12 cellular contexts compared by ENCODE assay signal in the genomic region with DNA sequence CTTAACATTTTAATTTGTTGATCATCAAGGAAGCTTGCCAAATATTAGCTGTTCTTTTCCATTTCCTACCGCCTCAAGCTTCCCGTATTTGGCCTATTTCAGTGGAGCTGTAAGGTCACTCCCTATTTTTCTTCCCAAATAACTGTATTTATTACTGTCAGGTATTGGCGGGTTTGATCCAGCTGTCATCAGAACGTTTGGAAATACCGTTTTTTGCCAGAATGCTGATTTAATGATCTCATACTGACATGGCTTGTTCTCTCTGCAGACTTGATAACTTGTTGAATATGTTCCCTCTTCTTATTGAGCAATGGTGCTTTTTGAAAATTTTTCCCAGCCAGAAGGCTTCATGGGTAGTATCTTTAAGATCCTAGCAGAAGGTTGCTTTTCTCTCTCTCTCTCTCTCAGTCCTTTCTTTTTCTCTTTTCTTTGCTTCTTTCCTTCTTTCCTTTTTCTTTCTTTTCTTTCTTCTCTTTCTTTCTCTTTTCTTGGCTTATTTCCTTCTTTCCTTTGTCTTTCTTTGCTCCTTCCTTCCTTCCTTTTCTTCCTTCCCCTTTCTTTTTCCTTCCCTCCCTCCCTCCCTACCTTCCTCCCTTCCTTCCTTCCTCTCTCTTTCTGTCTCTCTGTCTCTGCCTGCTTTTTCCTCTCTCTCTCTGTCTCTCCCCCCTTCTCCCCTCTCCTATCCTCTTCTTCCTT. TPM values are rescaled to one million over a fixed set of nuclear protein-coding genes. Genes with fewer than 3 reads are reported as not detected.
A peak's percentile ranks its signal among the peaks of the same experiment; 100 is the strongest.
DNase-seq lines count a peak whose midpoint lies in the region; ATAC-seq and TF ChIP-seq lines count a peak whose summit lies in the region.
"Had no signal": no experiment of that assay in that cellular context is flagged by ENCODE, and none has a peak within 500 bp of the region (broad histone marks: within the 10 kb centered on the region; RNA-seq: fewer than 3 reads in every experiment).

No MANE protein-coding gene starts in this region.

- H3K27me3 Mint-ChIP-seq in HFFc6 (ENCODE audit: insufficient read depth), result no peaks in the 10 kb centered on the region; the same call in 1 of the 2 replicates

- WGBS in body of pancreas, 2 donors, result 18 to 28% methylated on average over 5 of the region's 5 CpGs
- WGBS in thyroid gland, 2 donors, result 54 to 56% methylated on average over 5 of the region's 5 CpGs

- intact Hi-C loops in body of pancreas (cut with DNase I) (no loop called here), thyroid gland (cut with DNase I) (no loop called here)

- H3K4me3 ChIP-seq in body of pancreas (no peak overlapping the region), thyroid gland (replicated peaks in 1 of 3) (no peak overlapping the region)

- H3K36me3 ChIP-seq in body of pancreas (replicated peaks in 1 of 2; ENCODE audit: insufficient read depth in 1 of 2, low read depth in 2 of 2), result no peaks in the 10 kb centered on the region
- no peaks in the 10 kb centered on the region for H3K36me3 ChIP-seq in thyroid gland

- H3K4me3 Mint-ChIP-seq in HFFc6, result no peak overlapping the region

- DNase-seq in HFFc6 (no peak), body of pancreas (no peak), iris pigment epithelial cell (ENCODE audit: low read depth) (peak; percentile 63), thyroid gland (no peak), SW 1271 (lab: John Stamatoyannopoulos, UW) (no peak)
- DNase-seq: activated naive CD4-positive, alpha-beta T cell; EL; NCI-H2107; SHP77; stimulated activated naive CD4-positive, alpha-beta T cell treated with Interleukin-2 at 50 U/mL for 16 hours had no signal

- H3K4me1 ChIP-seq in body of pancreas, result peaks cover 36% of the 10 kb centered on the region
- peaks cover 18 to 42% of the 10 kb centered on the region in 2 donors for H3K4me1 ChIP-seq in thyroid gland

- H3K27ac Mint-ChIP-seq in HFFc6, result peak overlapping the region; percentile 20; the same call in 1 of the 2 replicates

- TF ChIP-seq POLR2A in body of pancreas (IDR thresholded peaks at IDR 0.05) (no peak), thyroid gland (IDR thresholded peaks at IDR 0.05) (no peak)

- H3K27me3 ChIP-seq in body of pancreas (no peaks in the 10 kb centered on the region), thyroid gland (no peaks in the 10 kb centered on the region)

- ATAC-seq in body of pancreas, result peak; percentile 10
- no peak for ATAC-seq in HG03342 (IDR thresholded peaks at IDR 0.05; ENCODE audit: unreplicated experiment)
- no peak for ATAC-seq in GM19467 (IDR thresholded peaks at IDR 0.05; ENCODE audit: unreplicated experiment)

- H3K9me3 ChIP-seq in body of pancreas, result no peaks in the 10 kb centered on the region
- no peaks in the 10 kb centered on the region for H3K9me3 ChIP-seq in thyroid gland

- H3K27ac ChIP-seq in body of pancreas (peak overlapping the region in 3 of 4 donors; percentile 31 to 56 (median 54)), thyroid gland (peak overlapping the region in 2 of 3 donors; percentile 40 to 70)

- peaks cover 35% of the 10 kb centered on the region for H3K4me1 Mint-ChIP-seq in HFFc6 (ENCODE audit: low read depth)

- no peak for TF ChIP-seq CTCF in HFFc6 (IDR thresholded peaks at IDR 0.05)
- TF ChIP-seq CTCF in body of pancreas (IDR thresholded peaks at IDR 0.05), result no peak
- TF ChIP-seq CTCF in thyroid gland (IDR thresholded peaks at IDR 0.05), result no peak

- H3K36me3 Mint-ChIP-seq in HFFc6 (ENCODE audit: low read depth), result no peaks in the 10 kb centered on the region; the same call in 1 of the 2 replicates

- no peaks in the 10 kb centered on the region for H3K9me3 Mint-ChIP-seq in HFFc6

RNA-seq across cellular contexts. Expression of a gene that starts 42.1 kb away (rescaled TPM):
- total RNA-seq in HFFc6 (2021; fragmentation: NEBNext Ultra II Directional; extraction: Animal tissue kit (Norgen Biotek cat#: 25700)), result 10 to 100 TPM; 46.9 to 64.2 (median 51.6) TPM
- total RNA-seq in body of pancreas (10 to 100 TPM; 42.0 to 47.5 TPM), thyroid gland (100 to 1,000 TPM in 3 of 4 donors, 10 to 100 TPM in 1; 93.8 to 156 (median 112) TPM)
